ENCODE assay signal across 1 cellular context in genomic region chr2:127655209-127656073, GRCh38.
TF ChIP-seq lines count a peak whose summit lies in the region.

No MANE protein-coding gene starts in this region.

TF ChIP-seq in WTC11, 78 proteins besides CTCF, POLR2A, EP300 and RAD21 (continued from another document):
- no peak for TF ChIP-seq ZNF281 (CRISPR knock-in tag; IDR thresholded peaks at IDR 0.05)
- TF ChIP-seq ZNF317 (CRISPR knock-in tag; IDR thresholded peaks at IDR 0.05; ENCODE audit: borderline replicate concordance, low read depth), result no peak
- no peak for TF ChIP-seq NR1H2 (CRISPR knock-in tag; IDR thresholded peaks at IDR 0.05)
- TF ChIP-seq, protein P1, sequence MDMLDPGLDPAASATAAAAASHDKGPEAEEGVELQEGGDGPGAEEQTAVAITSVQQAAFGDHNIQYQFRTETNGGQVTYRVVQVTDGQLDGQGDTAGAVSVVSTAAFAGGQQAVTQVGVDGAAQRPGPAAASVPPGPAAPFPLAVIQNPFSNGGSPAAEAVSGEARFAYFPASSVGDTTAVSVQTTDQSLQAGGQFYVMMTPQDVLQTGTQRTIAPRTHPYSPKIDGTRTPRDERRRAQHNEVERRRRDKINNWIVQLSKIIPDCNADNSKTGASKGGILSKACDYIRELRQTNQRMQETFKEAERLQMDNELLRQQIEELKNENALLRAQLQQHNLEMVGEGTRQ (CRISPR knock-in tag; IDR thresholded peaks at IDR 0.05), result no peak
- no peak for TF ChIP-seq FOXK1 (CRISPR knock-in tag; IDR thresholded peaks at IDR 0.05)
- TF ChIP-seq PRRX2 (CRISPR knock-in tag; IDR thresholded peaks at IDR 0.05), result no peak
- TF ChIP-seq, protein P2, sequence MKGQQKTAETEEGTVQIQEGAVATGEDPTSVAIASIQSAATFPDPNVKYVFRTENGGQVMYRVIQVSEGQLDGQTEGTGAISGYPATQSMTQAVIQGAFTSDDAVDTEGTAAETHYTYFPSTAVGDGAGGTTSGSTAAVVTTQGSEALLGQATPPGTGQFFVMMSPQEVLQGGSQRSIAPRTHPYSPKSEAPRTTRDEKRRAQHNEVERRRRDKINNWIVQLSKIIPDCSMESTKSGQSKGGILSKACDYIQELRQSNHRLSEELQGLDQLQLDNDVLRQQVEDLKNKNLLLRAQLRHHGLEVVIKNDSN (CRISPR knock-in tag; IDR thresholded peaks at IDR 0.05), result no peak
- TF ChIP-seq ZNF396 (CRISPR knock-in tag; IDR thresholded peaks at IDR 0.05; ENCODE audit: borderline replicate concordance), result no peak
- no peak for TF ChIP-seq NFE2L1 (CRISPR knock-in tag; IDR thresholded peaks at IDR 0.05)
- no peak for TF ChIP-seq ZNF138 (CRISPR knock-in tag; conservative IDR thresholded peaks at IDR 0.05)
- TF ChIP-seq CBFB (CRISPR knock-in tag; IDR thresholded peaks at IDR 0.05; ENCODE audit: low read depth), result no peak
- TF ChIP-seq, protein P3, sequence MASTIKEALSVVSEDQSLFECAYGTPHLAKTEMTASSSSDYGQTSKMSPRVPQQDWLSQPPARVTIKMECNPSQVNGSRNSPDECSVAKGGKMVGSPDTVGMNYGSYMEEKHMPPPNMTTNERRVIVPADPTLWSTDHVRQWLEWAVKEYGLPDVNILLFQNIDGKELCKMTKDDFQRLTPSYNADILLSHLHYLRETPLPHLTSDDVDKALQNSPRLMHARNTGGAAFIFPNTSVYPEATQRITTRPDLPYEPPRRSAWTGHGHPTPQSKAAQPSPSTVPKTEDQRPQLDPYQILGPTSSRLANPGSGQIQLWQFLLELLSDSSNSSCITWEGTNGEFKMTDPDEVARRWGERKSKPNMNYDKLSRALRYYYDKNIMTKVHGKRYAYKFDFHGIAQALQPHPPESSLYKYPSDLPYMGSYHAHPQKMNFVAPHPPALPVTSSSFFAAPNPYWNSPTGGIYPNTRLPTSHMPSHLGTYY (CRISPR knock-in tag; IDR thresholded peaks at IDR 0.05), result no peak
- no peak for TF ChIP-seq EMX1 (CRISPR knock-in tag; IDR thresholded peaks at IDR 0.05)
TF ChIP-seq in WTC11: peak in this region for 0.
